6 cellular contexts compared by ENCODE assay signal in genomic region chr12:7290588-7290987, GRCh38. TPM values are rescaled to one million over a fixed set of nuclear protein-coding genes. Genes with fewer than 3 reads are reported as not detected.
"Had no signal": no experiment of that assay in that cellular context is flagged by ENCODE, and none has a peak within 500 bp of the region (broad histone marks: within the 10 kb centered on the region; RNA-seq: fewer than 3 reads in every experiment).

No MANE protein-coding gene starts in this region.

RNA-seq across cellular contexts. Expression of gene ACSM4, which starts 13.3 kb away (rescaled TPM):
- total RNA-seq: GM23248, GM23338, H1, H4, H9, HFFc6 had no signal
- polyA plus RNA-seq: GM23248, GM23338, H1 had no signal
